8 cellular contexts compared by ENCODE assay signal in genomic region chr3:160754371-160754854, GRCh38. TPM values are rescaled to one million over a fixed set of nuclear protein-coding genes. Genes with fewer than 3 reads are reported as not detected.
A peak's percentile ranks its signal among the peaks of the same experiment; 100 is the strongest.
DNase-seq lines count a peak whose midpoint lies in the region; ATAC-seq and TF ChIP-seq lines count a peak whose summit lies in the region.

No MANE protein-coding gene starts in this region.

- H3K4me3 Mint-ChIP-seq in CD14-positive monocyte: peak overlapping the region; percentile 98 to 99

- peaks cover 12% of the 10 kb centered on the region for H3K27me3 ChIP-seq in RWPE2 (ENCODE audit: insufficient read depth, poor library complexity, severe bottlenecking)

- intact Hi-C loops in CD14-positive monocyte (cut with micrococcal nuclease): loop anchor here in 1 of 2 donors (10.0 kb wide), 1 partner anchor 190 kb away; the partner anchor contains the start of gene KPNA4

- H3K4me1 Mint-ChIP-seq in CD14-positive monocyte: peaks cover 37% of the 10 kb centered on the region

- peaks cover 5% of the 10 kb centered on the region for H3K4me1 ChIP-seq in RWPE2 (ENCODE audit: insufficient read depth, poor library complexity, severe bottlenecking)

- 0 out of 3 replicates have a peak, but pooled peaks have one; percentile 3 for ATAC-seq in RWPE2 (ENCODE audit: low read depth)
- no peak for ATAC-seq in GM18867 (IDR thresholded peaks at IDR 0.05; ENCODE audit: unreplicated experiment)

- no peaks in the 10 kb centered on the region for H3K36me3 Mint-ChIP-seq in CD14-positive monocyte

- H3K4me3 ChIP-seq in RWPE2 (ENCODE audit: severe bottlenecking) (peak overlapping the region; percentile 50), cardiac fibroblast (replicated peaks in 1 of 2; ENCODE audit: low read depth in 2 of 2, low read length in 2 of 2) (peak overlapping the region; percentile 70 to 74), skeletal muscle cell (ENCODE audit: low read depth, low read length) (peak overlapping the region; percentile 58)

- no peaks in the 10 kb centered on the region for H3K9me3 ChIP-seq in RWPE2 (ENCODE audit: severe bottlenecking)

- H3K27ac Mint-ChIP-seq in CD14-positive monocyte: peak overlapping the region; percentile 93 to 98 (median 97)

- peak overlapping the region; percentile 12 for H3K27ac ChIP-seq in RWPE2 (ENCODE audit: poor library complexity, severe bottlenecking)

- H3K27me3 Mint-ChIP-seq in CD14-positive monocyte (ENCODE audit: low read depth in 3 of 3): peaks cover 4 to 16% (median 8%) of the 10 kb centered on the region in 3 donors

- TF ChIP-seq CTCF in CD14-positive monocyte (IDR thresholded peaks at IDR 0.05): no peak
- TF ChIP-seq CTCF in RWPE2 (IDR thresholded peaks at IDR 0.05; ENCODE audit: poor library complexity, severe bottlenecking): no peak
- TF ChIP-seq CTCF in cardiac fibroblast (IDR thresholded peaks at IDR 0.05; ENCODE audit: low read depth, low read length): no peak

- peaks cover 0 to 3% (median 0%) of the 10 kb centered on the region in 7 donors for H3K9me3 Mint-ChIP-seq in CD14-positive monocyte

- no peaks in the 10 kb centered on the region for H3K36me3 ChIP-seq in RWPE2 (ENCODE audit: low read depth)

- DNase-seq in CD14-positive monocyte (ENCODE audit: low spot score): no peak
- DNase-seq in HK-2 (ENCODE audit: unreplicated experiment): peak; percentile 39
- no peak for DNase-seq in RWPE2 (ENCODE audit: low spot score)
- DNase-seq in cardiac fibroblast (ENCODE audit: low read depth in 2 of 2): peak; percentile 50 to 56
- DNase-seq in inferior parietal cortex (ENCODE audit: extremely low spot score): peak; percentile 64
- no peak for DNase-seq in skeletal muscle cell (ENCODE audit: low read depth)
- no peak for DNase-seq in NK-92 (lab: John Stamatoyannopoulos, UW; ENCODE audit: unreplicated experiment)

RNA-seq across cellular contexts. Expression of gene PPM1L, which starts 1.6 kb away (rescaled TPM):
- 1 to 10 TPM; 5.5 to 9.9 TPM for polyA plus RNA-seq in CD14-positive monocyte

Comparison
In these comparisons a context has a peak if more than half of its experiments do, and no peak if none do; other contexts are left out.
1. DNase-seq: peak in HK-2 (single experiment), cardiac fibroblast (2 of 2) and inferior parietal cortex (single experiment); none in CD14-positive monocyte (single experiment), RWPE2 (single experiment), skeletal muscle cell (single experiment) and NK-92 (single experiment).
2. Peak in every context shown above with its lines, with median percentiles within 50 percentile points of each other: H3K4me3 ChIP-seq.